Comparison of ENCODE assay signal across 1 cellular context in the genomic region with DNA sequence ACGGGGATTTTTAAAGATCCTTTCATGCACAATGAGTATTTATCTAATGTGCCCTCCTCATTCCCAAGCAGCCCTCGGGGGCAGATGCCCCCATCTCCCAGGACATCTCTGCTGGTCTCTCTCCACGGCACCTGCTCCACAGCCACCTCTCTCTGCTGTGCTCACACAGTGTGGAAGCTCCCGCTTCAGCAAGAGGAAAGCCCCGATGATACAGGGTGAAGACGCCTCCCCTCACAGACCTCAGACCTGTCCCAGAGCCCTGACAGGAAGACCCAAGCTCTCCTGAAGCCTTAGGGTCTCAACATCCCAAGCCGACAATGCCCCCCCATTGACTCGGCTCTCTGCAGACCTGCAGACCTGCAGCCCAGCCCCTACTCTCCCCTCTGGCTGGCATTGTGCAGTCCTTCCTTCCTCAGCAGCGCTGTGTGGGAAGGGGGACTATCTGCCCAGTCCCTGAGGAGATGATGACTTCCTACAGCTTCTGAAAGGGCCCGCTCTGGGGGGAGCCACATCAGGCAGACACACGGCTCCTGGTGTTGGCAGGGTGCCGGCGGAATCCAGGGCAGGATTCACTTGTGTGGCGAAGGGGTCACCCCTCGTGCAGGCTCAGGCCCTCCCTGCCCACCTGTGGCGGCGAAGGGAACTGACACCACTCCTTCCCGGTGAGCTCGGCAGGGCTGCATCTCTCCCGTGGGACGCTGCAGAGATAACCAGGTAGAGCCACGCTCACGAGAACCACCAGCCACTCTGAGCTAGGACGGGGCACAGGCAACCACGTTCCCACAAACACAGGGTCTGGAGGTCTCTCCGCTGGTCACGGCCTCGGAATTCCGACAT.
TF ChIP-seq lines count a peak whose summit lies in the region.

No MANE protein-coding gene starts in this region.

TF ChIP-seq in HepG2, 621 proteins besides CTCF, POLR2A, EP300 and RAD21:
- TF ChIP-seq NFKBIZ (CRISPR knock-in tag; IDR thresholded peaks at IDR 0.05) (no peak), POLR2AphosphoS2 (IDR thresholded peaks at IDR 0.05; ENCODE audit: low read depth, low read length) (no peak), ZNF782 (CRISPR knock-in tag; IDR thresholded peaks at IDR 0.05; ENCODE audit: borderline replicate concordance) (no peak), ZNF232 (CRISPR knock-in tag; IDR thresholded peaks at IDR 0.05; ENCODE audit: borderline replicate concordance) (no peak), ZNF773 (CRISPR knock-in tag; IDR thresholded peaks at IDR 0.05; ENCODE audit: borderline replicate concordance) (no peak), ZNF547 (CRISPR knock-in tag; IDR thresholded peaks at IDR 0.05) (no peak), MLLT10 (CRISPR knock-in tag; IDR thresholded peaks at IDR 0.05) (no peak)
- TF ChIP-seq, protein P1, sequence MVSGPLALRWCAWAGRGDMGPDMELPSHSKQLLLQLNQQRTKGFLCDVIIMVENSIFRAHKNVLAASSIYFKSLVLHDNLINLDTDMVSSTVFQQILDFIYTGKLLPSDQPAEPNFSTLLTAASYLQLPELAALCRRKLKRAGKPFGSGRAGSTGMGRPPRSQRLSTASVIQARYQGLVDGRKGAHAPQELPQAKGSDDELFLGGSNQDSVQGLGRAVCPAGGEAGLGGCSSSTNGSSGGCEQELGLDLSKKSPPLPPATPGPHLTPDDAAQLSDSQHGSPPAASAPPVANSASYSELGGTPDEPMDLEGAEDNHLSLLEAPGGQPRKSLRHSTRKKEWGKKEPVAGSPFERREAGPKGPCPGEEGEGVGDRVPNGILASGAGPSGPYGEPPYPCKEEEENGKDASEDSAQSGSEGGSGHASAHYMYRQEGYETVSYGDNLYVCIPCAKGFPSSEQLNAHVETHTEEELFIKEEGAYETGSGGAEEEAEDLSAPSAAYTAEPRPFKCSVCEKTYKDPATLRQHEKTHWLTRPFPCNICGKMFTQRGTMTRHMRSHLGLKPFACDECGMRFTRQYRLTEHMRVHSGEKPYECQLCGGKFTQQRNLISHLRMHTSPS (CRISPR knock-in tag; IDR thresholded peaks at IDR 0.05; ENCODE audit: low read depth), result no peak
- TF ChIP-seq, protein P2, sequence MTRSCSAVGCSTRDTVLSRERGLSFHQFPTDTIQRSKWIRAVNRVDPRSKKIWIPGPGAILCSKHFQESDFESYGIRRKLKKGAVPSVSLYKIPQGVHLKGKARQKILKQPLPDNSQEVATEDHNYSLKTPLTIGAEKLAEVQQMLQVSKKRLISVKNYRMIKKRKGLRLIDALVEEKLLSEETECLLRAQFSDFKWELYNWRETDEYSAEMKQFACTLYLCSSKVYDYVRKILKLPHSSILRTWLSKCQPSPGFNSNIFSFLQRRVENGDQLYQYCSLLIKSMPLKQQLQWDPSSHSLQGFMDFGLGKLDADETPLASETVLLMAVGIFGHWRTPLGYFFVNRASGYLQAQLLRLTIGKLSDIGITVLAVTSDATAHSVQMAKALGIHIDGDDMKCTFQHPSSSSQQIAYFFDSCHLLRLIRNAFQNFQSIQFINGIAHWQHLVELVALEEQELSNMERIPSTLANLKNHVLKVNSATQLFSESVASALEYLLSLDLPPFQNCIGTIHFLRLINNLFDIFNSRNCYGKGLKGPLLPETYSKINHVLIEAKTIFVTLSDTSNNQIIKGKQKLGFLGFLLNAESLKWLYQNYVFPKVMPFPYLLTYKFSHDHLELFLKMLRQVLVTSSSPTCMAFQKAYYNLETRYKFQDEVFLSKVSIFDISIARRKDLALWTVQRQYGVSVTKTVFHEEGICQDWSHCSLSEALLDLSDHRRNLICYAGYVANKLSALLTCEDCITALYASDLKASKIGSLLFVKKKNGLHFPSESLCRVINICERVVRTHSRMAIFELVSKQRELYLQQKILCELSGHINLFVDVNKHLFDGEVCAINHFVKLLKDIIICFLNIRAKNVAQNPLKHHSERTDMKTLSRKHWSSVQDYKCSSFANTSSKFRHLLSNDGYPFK (CRISPR knock-in tag; IDR thresholded peaks at IDR 0.05; ENCODE audit: borderline replicate concordance), result no peak
- TF ChIP-seq, protein P3, sequence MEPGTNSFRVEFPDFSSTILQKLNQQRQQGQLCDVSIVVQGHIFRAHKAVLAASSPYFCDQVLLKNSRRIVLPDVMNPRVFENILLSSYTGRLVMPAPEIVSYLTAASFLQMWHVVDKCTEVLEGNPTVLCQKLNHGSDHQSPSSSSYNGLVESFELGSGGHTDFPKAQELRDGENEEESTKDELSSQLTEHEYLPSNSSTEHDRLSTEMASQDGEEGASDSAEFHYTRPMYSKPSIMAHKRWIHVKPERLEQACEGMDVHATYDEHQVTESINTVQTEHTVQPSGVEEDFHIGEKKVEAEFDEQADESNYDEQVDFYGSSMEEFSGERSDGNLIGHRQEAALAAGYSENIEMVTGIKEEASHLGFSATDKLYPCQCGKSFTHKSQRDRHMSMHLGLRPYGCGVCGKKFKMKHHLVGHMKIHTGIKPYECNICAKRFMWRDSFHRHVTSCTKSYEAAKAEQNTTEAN (CRISPR knock-in tag; conservative IDR thresholded peaks at IDR 0.05), result no peak
